In the genomic region with DNA sequence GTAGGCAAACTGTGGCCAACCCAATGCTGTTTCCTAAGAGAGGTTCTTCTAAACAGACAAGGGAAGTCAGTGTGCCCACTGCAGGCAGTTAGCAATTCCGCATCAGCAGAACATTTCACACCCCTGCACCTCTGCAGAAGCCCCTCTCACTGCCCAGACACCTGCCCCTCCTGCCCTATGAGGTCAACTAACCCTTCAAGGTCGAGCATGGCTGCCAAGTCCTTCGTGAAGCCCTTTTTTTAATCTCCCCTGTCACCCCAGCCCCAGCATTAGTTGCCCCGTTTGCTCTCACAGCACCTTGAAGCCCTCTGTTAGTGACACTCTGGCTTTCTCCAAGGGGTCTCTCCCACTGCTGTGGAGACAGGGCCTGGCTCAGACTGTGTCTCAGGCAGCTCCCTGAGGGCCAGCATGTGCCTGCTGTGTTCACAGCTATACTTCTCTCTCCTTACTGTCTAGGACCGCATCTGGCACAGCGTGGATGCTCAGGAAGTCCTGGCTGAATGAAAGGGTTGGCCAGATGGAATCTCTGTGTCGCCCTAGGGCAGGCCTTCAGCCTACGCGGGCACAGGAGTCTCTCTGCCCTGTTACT, we compare ENCODE assay signal across 10 cellular contexts. TPM values are rescaled to one million over a fixed set of nuclear protein-coding genes. Genes with fewer than 3 reads are reported as not detected.
DNase-seq lines count a peak whose midpoint lies in the region; ATAC-seq and TF ChIP-seq lines count a peak whose summit lies in the region.
"Had no signal": no experiment of that assay in that cellular context is flagged by ENCODE, and none has a peak within 500 bp of the region (broad histone marks: within the 10 kb centered on the region; RNA-seq: fewer than 3 reads in every experiment).

No MANE protein-coding gene starts in this region.

- H3K4me2 ChIP-seq in OCI-LY1 (ENCODE audit: low read length): no peak overlapping the region; the same call in 1 of the 2 replicates

- no peaks in the 10 kb centered on the region for H3K79me2 ChIP-seq in OCI-LY1 (ENCODE audit: insufficient read depth, low read length)

- TF ChIP-seq POLR2A in prostate gland (IDR thresholded peaks at IDR 0.05): no peak
- TF ChIP-seq POLR2A in uterus (IDR thresholded peaks at IDR 0.05): no peak

- peak overlapping the region; percentile 2 for H3K27ac ChIP-seq in CD4-positive, alpha-beta memory T cell (ENCODE audit: low read depth, low read length)
- H3K27ac ChIP-seq in OCI-LY1 (ENCODE audit: low read depth, low read length, poor library complexity, severe bottlenecking) (peak overlapping the region; percentile 97), prostate gland (peak overlapping the region; percentile 17), uterus (no peak overlapping the region)
- H3K27ac ChIP-seq: parathyroid adenoma had no signal

- no peak overlapping the region for H3K4me3 ChIP-seq in CD4-positive, alpha-beta memory T cell (ENCODE audit: low read length in 2 of 2)
- no peak overlapping the region for H3K4me3 ChIP-seq in OCI-LY1 (ENCODE audit: low read depth, low read length, poor library complexity, severe bottlenecking)
- H3K4me3 ChIP-seq in prostate gland: no peak overlapping the region
- H3K4me3 ChIP-seq in uterus: no peak overlapping the region

- H3K4me1 Mint-ChIP-seq in CD4-positive, alpha-beta memory T cell: peaks cover 74 to 99% (median 91%) of the 10 kb centered on the region in 4 donors
- H3K4me1 Mint-ChIP-seq in chondrocyte (ENCODE audit: low read depth): peaks cover 89% of the 10 kb centered on the region

- H3K4me3 Mint-ChIP-seq in CD4-positive, alpha-beta memory T cell: peak overlapping the region in 7 of 8 donors; percentile 29 to 77 (median 46)
- H3K4me3 Mint-ChIP-seq in chondrocyte (ENCODE audit: unreplicated experiment): no peak overlapping the region

- WGBS in prostate gland: 74% methylated on average over 9 of the region's 9 CpGs

- H3K27ac Mint-ChIP-seq in CD4-positive, alpha-beta memory T cell: peak overlapping the region; percentile 83 to 96 (median 92)
- peak overlapping the region; percentile 76 for H3K27ac Mint-ChIP-seq in chondrocyte (ENCODE audit: unreplicated experiment)

- H3K9me3 Mint-ChIP-seq in CD4-positive, alpha-beta memory T cell: peaks cover 0 to 4% (median 0%) of the 10 kb centered on the region in 8 donors
- peaks cover 3% of the 10 kb centered on the region for H3K9me3 Mint-ChIP-seq in chondrocyte (ENCODE audit: low read depth)

- DNase-seq in CD4-positive, alpha-beta memory T cell: no peak
- DNase-seq in chondrocyte (ENCODE audit: low spot score): peak; percentile 51
- DNase-seq in prostate gland (ENCODE audit: low spot score): no peak
- DNase-seq in uterus: no peak
- DNase-seq in retina: no peak
- DNase-seq: RPMI8226 had no signal

- no peak overlapping the region for H2AFZ ChIP-seq in OCI-LY1 (ENCODE audit: low read length)
- H2AFZ ChIP-seq: parathyroid adenoma had no signal

- no peak overlapping the region; the same call in 1 of the 2 replicates for H3K9ac ChIP-seq in OCI-LY1 (ENCODE audit: low read length)
- H3K9ac ChIP-seq: parathyroid adenoma had no signal

- peaks cover 56 to 70% of the 10 kb centered on the region in 2 donors for H3K36me3 Mint-ChIP-seq in CD4-positive, alpha-beta memory T cell
- H3K36me3 Mint-ChIP-seq in chondrocyte (ENCODE audit: low read depth): peaks cover 33% of the 10 kb centered on the region

- H3F3A ChIP-seq in OCI-LY1 (ENCODE audit: insufficient read depth, low read length): no peaks in the 10 kb centered on the region

- H3K4me1 ChIP-seq in CD4-positive, alpha-beta memory T cell (ENCODE audit: insufficient read depth, low read length): peaks cover 98% of the 10 kb centered on the region
- H3K4me1 ChIP-seq in OCI-LY1 (ENCODE audit: insufficient read depth, low read length, severe bottlenecking): peaks cover 88% of the 10 kb centered on the region
- peaks cover 57% of the 10 kb centered on the region for H3K4me1 ChIP-seq in prostate gland (replicated peaks)
- peaks cover 0 to 8% of the 10 kb centered on the region in 2 donors for H3K4me1 ChIP-seq in uterus

- no peaks in the 10 kb centered on the region for H3K9me3 ChIP-seq in CD4-positive, alpha-beta memory T cell (ENCODE audit: control insufficient read depth in 1 of 2, low read length in 2 of 2)
- H3K9me3 ChIP-seq in OCI-LY1 (ENCODE audit: low read length) (no peaks in the 10 kb centered on the region), prostate gland (no peaks in the 10 kb centered on the region), uterus (no peaks in the 10 kb centered on the region)

- no peaks in the 10 kb centered on the region for H3K27me3 Mint-ChIP-seq in CD4-positive, alpha-beta memory T cell
- no peaks in the 10 kb centered on the region for H3K27me3 Mint-ChIP-seq in chondrocyte (ENCODE audit: low read depth)

- POLR2A ChIA-PET in CD4-positive, alpha-beta memory T cell (lab: Charles Lee; ENCODE audit: partially characterized antibody): interaction anchor here (1.9 to 20.7 kb wide), 2 partner anchors 13 to 16 kb away, joined by 4 to 555 read pairs; a partner anchor contains a TSS

- CTCF ChIA-PET in CD4-positive, alpha-beta memory T cell (lab: Charles Lee; ENCODE audit: partially characterized antibody): interaction anchor here (1.2 to 1.8 kb wide), 5 partner anchors 12 to 135 kb away, joined by 3 to 6 read pairs (median 3); no protein-coding TSS in a partner anchor

- TF ChIP-seq CTCF in OCI-LY1 (IDR thresholded peaks at IDR 0.05; ENCODE audit: low read length) (no peak), chondrocyte (IDR thresholded peaks at IDR 0.05) (no peak), prostate gland (IDR thresholded peaks at IDR 0.05) (no peak), uterus (IDR thresholded peaks at IDR 0.05) (no peak)

- no peaks in the 10 kb centered on the region for H3K27me3 ChIP-seq in CD4-positive, alpha-beta memory T cell (ENCODE audit: insufficient read depth, low read length)
- H3K27me3 ChIP-seq in OCI-LY1 (ENCODE audit: insufficient read depth, low read length) (no peaks in the 10 kb centered on the region), prostate gland (replicated peaks; ENCODE audit: insufficient read depth) (no peaks in the 10 kb centered on the region), uterus (no peaks in the 10 kb centered on the region)

- no peaks in the 10 kb centered on the region for H3K9me2 ChIP-seq in OCI-LY1 (ENCODE audit: low read depth, low read length)

- intact Hi-C loops in CD4-positive, alpha-beta memory T cell (cut with micrococcal nuclease): no loop called here
- intact Hi-C loops in prostate gland (cut with DNase I): no loop called here
- intact Hi-C loops in uterus (cut with DNase I; ENCODE audit: low total_unique reads): no loop called here

- peaks cover 30% of the 10 kb centered on the region for H3K36me3 ChIP-seq in CD4-positive, alpha-beta memory T cell (ENCODE audit: insufficient read depth, low read length)
- H3K36me3 ChIP-seq in OCI-LY1 (ENCODE audit: insufficient read depth, low read length) (peaks cover 90% of the 10 kb centered on the region), prostate gland (no peaks in the 10 kb centered on the region), uterus (no peaks in the 10 kb centered on the region)

- ATAC-seq in GM21528 (IDR thresholded peaks at IDR 0.05; ENCODE audit: low FRiP score, unreplicated experiment) (no peak), GM18511 (IDR thresholded peaks at IDR 0.05; ENCODE audit: unreplicated experiment) (no peak)

- H4K20me1 ChIP-seq in OCI-LY1 (ENCODE audit: insufficient read depth, low read length): no peaks in the 10 kb centered on the region

RNA-seq across cellular contexts. Expression of a gene that starts 20.0 kb away (rescaled TPM):
- 10 to 100 TPM; 57.5 to 58.4 TPM for total RNA-seq in CD4-positive, alpha-beta memory T cell
- 10 to 100 TPM; 22.7 to 29.9 TPM for polyA plus RNA-seq in CD4-positive, alpha-beta memory T cell
- total RNA-seq in chondrocyte (141 to 192 TPM (median 190 TPM) in 3 replicates), prostate gland (100 to 1,000 TPM in 1 of 2 donors, 10 to 100 TPM in 1; 83.9 to 159 TPM), uterus (10 to 100 TPM in 3 of 4 donors, 1 to 10 TPM in 1; 4.6 to 76.2 (median 28.2) TPM)

Comparison
In these comparisons a context has a peak if more than half of its experiments do, and no peak if none do; other contexts are left out.
1. H3K27ac ChIP-seq: peak in CD4-positive, alpha-beta memory T cell (single experiment), OCI-LY1 (single experiment) and prostate gland (2 of 2); none in uterus (0 of 2).